1 cellular context compared by ENCODE assay signal in the genomic region with DNA sequence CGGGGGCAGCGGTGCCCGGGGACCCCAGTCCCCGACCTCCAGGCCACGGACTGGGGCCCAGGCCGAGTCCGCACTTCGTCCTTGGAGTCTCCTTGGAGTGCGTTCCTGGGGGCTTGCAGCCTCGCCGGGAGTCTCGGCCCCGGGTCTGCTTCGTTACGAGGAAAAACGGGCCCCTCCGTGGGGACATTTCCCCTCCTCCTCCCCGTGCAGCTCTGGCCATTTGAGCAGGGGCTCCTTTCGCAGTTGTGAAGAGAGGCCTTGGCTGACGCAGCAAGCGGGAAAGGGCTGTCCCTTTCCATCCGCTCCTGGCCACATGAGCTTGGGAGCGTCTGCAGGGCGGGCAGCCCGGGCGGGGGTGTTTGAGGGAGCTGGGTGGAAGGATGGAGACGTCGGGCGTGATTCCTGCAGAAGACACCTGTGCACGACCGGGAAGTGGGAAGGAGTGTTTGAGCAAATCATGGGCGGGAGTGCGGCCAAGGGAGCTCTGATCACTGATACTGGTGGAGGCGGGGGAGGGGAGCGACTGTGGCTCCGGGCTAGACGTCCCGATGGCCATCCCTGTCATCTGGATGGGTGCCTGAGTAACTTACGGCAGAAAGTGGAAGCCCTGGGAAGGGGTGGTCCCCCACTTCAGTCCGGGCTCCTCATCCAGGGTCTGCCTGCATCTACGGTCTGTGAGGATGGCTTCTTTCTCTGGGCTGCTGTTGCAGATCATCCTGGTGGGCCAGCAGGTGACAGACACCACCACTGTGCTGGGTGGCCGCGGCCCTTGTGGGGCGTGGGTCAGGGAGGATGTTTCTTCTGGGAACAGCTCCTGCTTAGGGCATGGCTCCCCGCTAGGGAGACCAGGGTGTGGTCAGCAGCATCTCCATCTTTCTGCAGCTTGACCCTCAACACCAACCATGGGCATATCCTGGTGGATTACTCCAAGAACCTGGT.
TF ChIP-seq lines count a peak whose summit lies in the region.

No MANE protein-coding gene starts in this region.

TF ChIP-seq in SK-N-SH treated with all-trans-retinoic acid at 6 μM for 48 hours, 23 proteins besides CTCF, POLR2A, EP300 and RAD21 (continued from another document):
- TF ChIP-seq, protein P1, sequence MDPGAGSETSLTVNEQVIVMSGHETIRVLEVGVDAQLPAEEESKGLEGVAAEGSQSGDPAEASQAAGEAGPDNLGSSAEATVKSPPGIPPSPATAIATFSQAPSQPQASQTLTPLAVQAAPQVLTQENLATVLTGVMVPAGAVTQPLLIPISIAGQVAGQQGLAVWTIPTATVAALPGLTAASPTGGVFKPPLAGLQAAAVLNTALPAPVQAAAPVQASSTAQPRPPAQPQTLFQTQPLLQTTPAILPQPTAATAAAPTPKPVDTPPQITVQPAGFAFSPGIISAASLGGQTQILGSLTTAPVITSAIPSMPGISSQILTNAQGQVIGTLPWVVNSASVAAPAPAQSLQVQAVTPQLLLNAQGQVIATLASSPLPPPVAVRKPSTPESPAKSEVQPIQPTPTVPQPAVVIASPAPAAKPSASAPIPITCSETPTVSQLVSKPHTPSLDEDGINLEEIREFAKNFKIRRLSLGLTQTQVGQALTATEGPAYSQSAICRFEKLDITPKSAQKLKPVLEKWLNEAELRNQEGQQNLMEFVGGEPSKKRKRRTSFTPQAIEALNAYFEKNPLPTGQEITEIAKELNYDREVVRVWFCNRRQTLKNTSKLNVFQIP (CRISPR knock-in tag; IDR thresholded peaks at IDR 0.05; ENCODE audit: borderline replicate concordance, low read depth), result no peak
- TF ChIP-seq OSR1 (CRISPR knock-in tag; IDR thresholded peaks at IDR 0.05) (no peak), ZNF8 (CRISPR knock-in tag; IDR thresholded peaks at IDR 0.05) (no peak), ZC3H10 (CRISPR knock-in tag; IDR thresholded peaks at IDR 0.05) (no peak), PPARA (CRISPR knock-in tag; IDR thresholded peaks at IDR 0.05; ENCODE audit: borderline replicate concordance) (no peak), TOX (CRISPR knock-in tag; IDR thresholded peaks at IDR 0.05; ENCODE audit: borderline replicate concordance) (no peak), GLIS3 (CRISPR knock-in tag; IDR thresholded peaks at IDR 0.05) (no peak), ZNF565 (CRISPR knock-in tag; conservative IDR thresholded peaks at IDR 0.05; ENCODE audit: low read depth) (no peak), ARNTL (CRISPR knock-in tag; IDR thresholded peaks at IDR 0.05; ENCODE audit: borderline replicate concordance, low read depth) (no peak)
- TF ChIP-seq, protein P2, sequence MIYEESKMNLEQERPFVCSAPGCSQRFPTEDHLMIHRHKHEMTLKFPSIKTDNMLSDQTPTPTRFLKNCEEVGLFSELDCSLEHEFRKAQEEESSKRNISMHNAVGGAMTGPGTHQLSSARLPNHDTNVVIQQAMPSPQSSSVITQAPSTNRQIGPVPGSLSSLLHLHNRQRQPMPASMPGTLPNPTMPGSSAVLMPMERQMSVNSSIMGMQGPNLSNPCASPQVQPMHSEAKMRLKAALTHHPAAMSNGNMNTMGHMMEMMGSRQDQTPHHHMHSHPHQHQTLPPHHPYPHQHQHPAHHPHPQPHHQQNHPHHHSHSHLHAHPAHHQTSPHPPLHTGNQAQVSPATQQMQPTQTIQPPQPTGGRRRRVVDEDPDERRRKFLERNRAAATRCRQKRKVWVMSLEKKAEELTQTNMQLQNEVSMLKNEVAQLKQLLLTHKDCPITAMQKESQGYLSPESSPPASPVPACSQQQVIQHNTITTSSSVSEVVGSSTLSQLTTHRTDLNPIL (CRISPR knock-in tag; IDR thresholded peaks at IDR 0.05; ENCODE audit: low read depth), result no peak
TF ChIP-seq in SK-N-SH treated with all-trans-retinoic acid at 6 μM for 48 hours: peak in this region for 0.
